ENCODE assay signal across 1 cellular context in genomic region chr1:14947421-14947820, GRCh38.
TF ChIP-seq lines count a peak whose summit lies in the region.

No MANE protein-coding gene starts in this region.

TF ChIP-seq in SK-N-SH, 30 proteins besides CTCF, POLR2A, EP300 and RAD21 (continued from another document):
- TF ChIP-seq ZBTB33 (IDR thresholded peaks at IDR 0.05; ENCODE audit: borderline replicate concordance, low read depth) (no peak), PBX3 (IDR thresholded peaks at IDR 0.05) (no peak), RFX5 (IDR thresholded peaks at IDR 0.05; ENCODE audit: low read length) (no peak), SMC3 (IDR thresholded peaks at IDR 0.05; ENCODE audit: low read depth, low read length) (no peak), FOXM1 (IDR thresholded peaks at IDR 0.05; ENCODE audit: low read depth) (no peak), IRF3 (IDR thresholded peaks at IDR 0.05; ENCODE audit: low read depth, low read length) (no peak), USF2 (IDR thresholded peaks at IDR 0.05; ENCODE audit: borderline replicate concordance, low read depth, low read length) (no peak)
